15 cellular contexts compared by ENCODE assay signal in the genomic region with DNA sequence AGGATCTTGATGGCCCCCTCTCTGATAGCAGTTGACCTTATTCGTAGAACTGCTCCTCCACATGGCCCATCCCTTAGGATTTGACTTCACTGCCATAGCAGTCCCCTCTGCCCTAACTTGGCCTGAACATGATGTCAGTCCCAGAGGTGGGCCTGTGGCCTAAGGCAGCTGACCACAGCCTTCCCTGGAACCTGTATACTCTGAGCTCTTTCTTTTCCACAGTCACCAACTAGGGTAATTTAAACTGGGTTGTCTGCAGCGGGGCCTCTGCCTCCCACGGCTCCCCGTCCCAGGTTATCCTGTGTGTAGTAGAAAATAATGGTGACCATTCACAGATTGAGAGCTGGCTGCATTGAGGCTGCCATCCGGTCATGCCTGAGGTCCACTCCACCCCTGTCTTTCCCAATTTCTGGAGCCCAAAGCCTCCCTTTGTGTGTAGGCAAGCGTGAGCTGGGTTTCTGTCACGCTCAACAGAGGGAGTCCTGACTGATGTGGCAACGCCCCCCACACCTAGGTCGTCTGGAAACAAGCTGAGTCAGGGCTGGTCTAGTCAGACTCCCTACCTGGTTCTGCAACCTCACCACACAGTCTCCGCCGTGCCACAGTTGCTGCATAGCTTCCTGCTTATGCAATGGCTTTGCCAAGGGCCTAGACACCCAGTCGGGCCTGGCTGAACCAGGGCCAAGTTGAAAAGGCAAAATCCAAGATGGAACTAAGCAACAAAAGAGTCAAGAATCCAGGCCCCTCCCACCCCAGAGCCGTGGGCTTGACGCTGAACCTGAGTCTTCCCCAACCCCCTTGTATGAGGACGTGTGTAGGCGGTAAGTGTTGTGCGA.
DNase-seq lines count a peak whose midpoint lies in the region; ATAC-seq and TF ChIP-seq lines count a peak whose summit lies in the region.
"Had no signal": no experiment of that assay in that cellular context is flagged by ENCODE, and none has a peak within 500 bp of the region (broad histone marks: within the 10 kb centered on the region; RNA-seq: fewer than 3 reads in every experiment).

No MANE protein-coding gene starts in this region.

- no peaks in the 10 kb centered on the region for H3K9me3 ChIP-seq in naive thymus-derived CD4-positive, alpha-beta T cell (ENCODE audit: control insufficient read depth in 2 of 3, low read length in 3 of 3)

- H3K4me3 Mint-ChIP-seq in MCF 10A (ENCODE audit: unreplicated experiment), result no peak overlapping the region
- no peak overlapping the region for H3K4me3 Mint-ChIP-seq in naive thymus-derived CD4-positive, alpha-beta T cell
- H3K4me3 Mint-ChIP-seq: activated CD4-positive, alpha-beta T cell treated with anti-CD3 and anti-CD28 coated beads, Interleukin-2, amount 10 ng/mL, durations not matched to agents 24 days and 14 days; central memory CD8-positive, alpha-beta T cell had no signal

- TF ChIP-seq CTCF in MCF 10A (IDR thresholded peaks at IDR 0.05; ENCODE audit: unreplicated experiment), result no peak

- in situ Hi-C loops in Caki2 (cut with HindIII; ENCODE audit: low pct_unique_long_range_greater_than_20kb, low sequenced_read_pairs), result no loop called here

- H3K27ac Mint-ChIP-seq in MCF 10A (ENCODE audit: low read depth, unreplicated experiment), result no peak overlapping the region
- H3K27ac Mint-ChIP-seq in naive thymus-derived CD4-positive, alpha-beta T cell, result no peak overlapping the region
- H3K27ac Mint-ChIP-seq: activated CD4-positive, alpha-beta T cell treated with anti-CD3 and anti-CD28 coated beads, Interleukin-2, amount 10 ng/mL, durations not matched to agents 24 days and 14 days had no signal

- H3K4me1 Mint-ChIP-seq in MCF 10A (ENCODE audit: insufficient read depth, unreplicated experiment), result no peaks in the 10 kb centered on the region
- H3K4me1 Mint-ChIP-seq in naive thymus-derived CD4-positive, alpha-beta T cell, result peaks cover 0 to 5% (median 0%) of the 10 kb centered on the region in 7 donors
- H3K4me1 Mint-ChIP-seq: activated CD4-positive, alpha-beta T cell treated with anti-CD3 and anti-CD28 coated beads, Interleukin-2, amount 10 ng/mL, durations not matched to agents 24 days and 14 days; central memory CD8-positive, alpha-beta T cell had no signal

- peak; percentile 80 for ATAC-seq in naive thymus-derived CD4-positive, alpha-beta T cell
- ATAC-seq in HG03565 (IDR thresholded peaks at IDR 0.05; ENCODE audit: unreplicated experiment), result no peak
- ATAC-seq in HG03520 (IDR thresholded peaks at IDR 0.05; ENCODE audit: unreplicated experiment), result no peak
- ATAC-seq: SK-N-SH treated with all-trans-retinoic acid at 6 μM for 48 hours had no signal

- no peaks in the 10 kb centered on the region for H3K36me3 ChIP-seq in naive thymus-derived CD4-positive, alpha-beta T cell (ENCODE audit: control insufficient read depth in 2 of 3, insufficient read depth in 3 of 3, low read length in 3 of 3)
- H3K36me3 ChIP-seq: esophagus muscularis mucosa had no signal

- no peaks in the 10 kb centered on the region for H3K9me3 Mint-ChIP-seq in MCF 10A (ENCODE audit: unreplicated experiment)
- H3K9me3 Mint-ChIP-seq in naive thymus-derived CD4-positive, alpha-beta T cell, result peaks cover 0 to 15% (median 4%) of the 10 kb centered on the region in 11 donors
- H3K9me3 Mint-ChIP-seq: activated CD4-positive, alpha-beta T cell treated with anti-CD3 and anti-CD28 coated beads, Interleukin-2, amount 10 ng/mL, durations not matched to agents 24 days and 14 days; central memory CD8-positive, alpha-beta T cell had no signal

- no peaks in the 10 kb centered on the region for H3K27me3 ChIP-seq in naive thymus-derived CD4-positive, alpha-beta T cell (ENCODE audit: control insufficient read depth in 2 of 2, insufficient read depth in 2 of 2, low read length in 2 of 2)

- no peaks in the 10 kb centered on the region for H3K4me1 ChIP-seq in naive thymus-derived CD4-positive, alpha-beta T cell (ENCODE audit: control insufficient read depth in 2 of 2, insufficient read depth in 2 of 2, low read length in 2 of 2)

- POLR2A ChIA-PET in MCF 10A (lab: Yijun Ruan, JAX), result interaction anchor here (1.0 kb wide), 1 partner anchor 15 kb away, joined by 3 read pairs; no protein-coding TSS in a partner anchor
- POLR2A ChIA-PET in naive thymus-derived CD4-positive, alpha-beta T cell (lab: Charles Lee), result no interaction called here

- no peak overlapping the region for H3K27ac ChIP-seq in naive thymus-derived CD4-positive, alpha-beta T cell (ENCODE audit: low read depth, low read length)
- H3K27ac ChIP-seq: esophagus muscularis mucosa had no signal

- CTCF ChIA-PET in MCF 10A (lab: Yijun Ruan, JAX), result interaction anchor here (0.5 to 1.3 kb wide), 3 partner anchors 16 to 272 kb away, joined by 3 to 4 read pairs (median 3); no protein-coding TSS in a partner anchor
- CTCF ChIA-PET in naive thymus-derived CD4-positive, alpha-beta T cell (lab: Charles Lee), result no interaction called here

- DNase-seq in Caki2 (ENCODE audit: low read depth) (peak; percentile 11), NCI-H226 (peak; percentile 45), MCF 10A (ENCODE audit: unreplicated experiment) (peak; percentile 95), mucosa of gallbladder (ENCODE audit: low spot score) (no peak)
- no peak for DNase-seq in naive thymus-derived CD4-positive, alpha-beta T cell
- no peak for DNase-seq in activated effector memory CD4-positive, alpha-beta T cell treated with anti-CD3 and anti-CD28 coated beads, Interleukin-2, amount 50 U/mL, for 16 hours
- DNase-seq: activated CD4-positive, alpha-beta T cell treated with anti-CD3 and anti-CD28 coated beads, Interleukin-2, amount 10 ng/mL, durations not matched to agents 24 days and 14 days; NCI-H1092; NCI-H524 treated with DMSO at 0.1 percent for 48 hours; stimulated activated CD4-positive, alpha-beta T cell treated with anti-CD3 and anti-CD28 coated beads, Interleukin-12 subunit alpha, Interleukin-12 subunit beta, amount 100 ng/mL, for 4 hours had no signal

- no peak overlapping the region for H3K4me3 ChIP-seq in naive thymus-derived CD4-positive, alpha-beta T cell (ENCODE audit: low read length)
- H3K4me3 ChIP-seq: esophagus muscularis mucosa had no signal

- H3K36me3 Mint-ChIP-seq in MCF 10A (ENCODE audit: insufficient read depth, unreplicated experiment), result no peaks in the 10 kb centered on the region
- H3K36me3 Mint-ChIP-seq in naive thymus-derived CD4-positive, alpha-beta T cell, result peaks cover 0 to 9% (median 0%) of the 10 kb centered on the region in 5 donors

- intact Hi-C loops in MCF 10A (cut with micrococcal nuclease), result no loop called here
- intact Hi-C loops in naive thymus-derived CD4-positive, alpha-beta T cell (cut with micrococcal nuclease), result no loop called here

- BruUV-seq in MCF 10A (replicated peaks; lab: Mats Ljungman, UMichigan), result no TSS peak

- H3K27me3 Mint-ChIP-seq in MCF 10A (ENCODE audit: insufficient read depth, unreplicated experiment), result peaks cover 8% of the 10 kb centered on the region
- H3K27me3 Mint-ChIP-seq in naive thymus-derived CD4-positive, alpha-beta T cell, result peaks cover 8 to 15% (median 13%) of the 10 kb centered on the region in 5 donors

Comparison
In these comparisons a context has a peak if more than half of its experiments do, and no peak if none do; other contexts are left out.
1. DNase-seq: peak in Caki2 (single experiment), NCI-H226 (single experiment) and MCF 10A (single experiment); none in naive thymus-derived CD4-positive, alpha-beta T cell (0 of 9), activated effector memory CD4-positive, alpha-beta T cell treated with anti-CD3 and anti-CD28 coated beads, Interleukin-2, amount 50 U/mL, for 16 hours (single experiment) and mucosa of gallbladder (single experiment).